ENCODE assay signal across 8 cellular contexts in genomic region chr22:20131593-20131855, GRCh38. TPM values are rescaled to one million over a fixed set of nuclear protein-coding genes. Genes with fewer than 3 reads are reported as not detected.
A peak's percentile ranks its signal among the peaks of the same experiment; 100 is the strongest.
DNase-seq lines count a peak whose midpoint lies in the region; ATAC-seq and TF ChIP-seq lines count a peak whose summit lies in the region.

ZDHHC8 (plus strand) TSS chr22:20131804; CDS start chr22:20131948, 144 bp downstream.

- no peaks in the 10 kb centered on the region for H3K9me3 Mint-ChIP-seq in activated T-helper 1 cell treated with anti-CD3 and anti-CD28 coated beads, Interleukin-12 subunit alpha, Interleukin-12 subunit beta, Interleukin-2, Interleukin-4 antibody, amounts not matched to agents 30 ng/mL and 10 ng/mL and 1 ng/mL, durations not matched to agents 14 hours and 24 hours and 36 hours

- H3K9me3 ChIP-seq in HUES6 (ENCODE audit: control insufficient read depth, insufficient read depth, low read depth, low read length) (no peaks in the 10 kb centered on the region), neutrophil (no peaks in the 10 kb centered on the region)

- peak within 1 kb of the TSS; percentile 78 for H3K4me3 ChIP-seq in HUES6 (ENCODE audit: low read depth, low read length)
- peak within 1 kb of the TSS; percentile 72 to 85 for H3K4me3 ChIP-seq in foreskin fibroblast (ENCODE audit: low read depth in 1 of 2, low read length in 2 of 2)
- H3K4me3 ChIP-seq in neutrophil (ENCODE audit: low read depth in 1 of 2, low read length in 1 of 2) = peak within 1 kb of the TSS; percentile 69 to 71

- H3K27ac ChIP-seq in HUES6 (ENCODE audit: low read depth, low read length) (no peak within 1 kb of the TSS), neutrophil (peak within 1 kb of the TSS; percentile 18)

- no peak for TF ChIP-seq CTCF in foreskin fibroblast (IDR thresholded peaks at IDR 0.05; ENCODE audit: low read depth, low read length)
- TF ChIP-seq CTCF in neutrophil (IDR thresholded peaks at IDR 0.05) = no peak

- peak within 1 kb of the TSS; percentile 78 for H3K4me3 Mint-ChIP-seq in activated T-helper 1 cell treated with anti-CD3 and anti-CD28 coated beads, Interleukin-12 subunit alpha, Interleukin-12 subunit beta, Interleukin-2, Interleukin-4 antibody, amounts not matched to agents 30 ng/mL and 10 ng/mL and 1 ng/mL, durations not matched to agents 14 hours and 24 hours and 36 hours

- H3K27me3 ChIP-seq in HUES6 (ENCODE audit: control insufficient read depth, insufficient read depth, low read length) (no peaks in the 10 kb centered on the region), neutrophil (peaks cover 37% of the 10 kb centered on the region)

- no peak for DNase-seq in activated T-helper 1 cell treated with anti-CD3 and anti-CD28 coated beads, Interleukin-12 subunit alpha, Interleukin-12 subunit beta, Interleukin-2, Interleukin-4 antibody, amounts not matched to agents 30 ng/mL and 10 ng/mL and 1 ng/mL, durations not matched to agents 14 hours and 24 hours and 36 hours (ENCODE audit: low spot score)
- DNase-seq in foreskin fibroblast (peak in 1 of 2 donors; percentile 65), H4 (ENCODE audit: low spot score) (no peak), NCI-H187 treated with DMSO at 0.1 percent for 48 hours (lab: John Stamatoyannopoulos, UW) (no peak), medulla oblongata (ENCODE audit: extremely low spot score) (no peak)

- peak; percentile 47 for ATAC-seq in GM19324 (IDR thresholded peaks at IDR 0.05; ENCODE audit: low FRiP score, unreplicated experiment)

- peaks cover 10% of the 10 kb centered on the region for H3K4me1 Mint-ChIP-seq in activated T-helper 1 cell treated with anti-CD3 and anti-CD28 coated beads, Interleukin-12 subunit alpha, Interleukin-12 subunit beta, Interleukin-2, Interleukin-4 antibody, amounts not matched to agents 30 ng/mL and 10 ng/mL and 1 ng/mL, durations not matched to agents 14 hours and 24 hours and 36 hours (ENCODE audit: low read depth)

- H3K4me1 ChIP-seq in HUES6 (ENCODE audit: control insufficient read depth, insufficient read depth, low read length) = peaks cover 5% of the 10 kb centered on the region
- peaks cover 8 to 19% of the 10 kb centered on the region in 2 experiments for H3K4me1 ChIP-seq in neutrophil (ENCODE audit: control insufficient read depth in 1 of 2, insufficient read depth in 1 of 2, low read depth in 1 of 2, low read length in 1 of 2)

- H3K27me3 Mint-ChIP-seq in activated T-helper 1 cell treated with anti-CD3 and anti-CD28 coated beads, Interleukin-12 subunit alpha, Interleukin-12 subunit beta, Interleukin-2, Interleukin-4 antibody, amounts not matched to agents 30 ng/mL and 10 ng/mL and 1 ng/mL, durations not matched to agents 14 hours and 24 hours and 36 hours (ENCODE audit: insufficient read depth) = no peaks in the 10 kb centered on the region

- H3K36me3 ChIP-seq in HUES6 (ENCODE audit: control insufficient read depth, insufficient read depth, low read length) = peaks cover 21% of the 10 kb centered on the region
- peaks cover 16% of the 10 kb centered on the region for H3K36me3 ChIP-seq in neutrophil

- H3K27ac Mint-ChIP-seq in activated T-helper 1 cell treated with anti-CD3 and anti-CD28 coated beads, Interleukin-12 subunit alpha, Interleukin-12 subunit beta, Interleukin-2, Interleukin-4 antibody, amounts not matched to agents 30 ng/mL and 10 ng/mL and 1 ng/mL, durations not matched to agents 14 hours and 24 hours and 36 hours = peak within 1 kb of the TSS; percentile 61

- peak within 1 kb of the TSS; percentile 60 for H3K9ac ChIP-seq in HUES6 (ENCODE audit: low read length)

- H3K36me3 Mint-ChIP-seq in activated T-helper 1 cell treated with anti-CD3 and anti-CD28 coated beads, Interleukin-12 subunit alpha, Interleukin-12 subunit beta, Interleukin-2, Interleukin-4 antibody, amounts not matched to agents 30 ng/mL and 10 ng/mL and 1 ng/mL, durations not matched to agents 14 hours and 24 hours and 36 hours (ENCODE audit: low read depth) = peaks cover 11% of the 10 kb centered on the region

- intact Hi-C loops in activated T-helper 1 cell treated with anti-CD3 and anti-CD28 coated beads, Interleukin-12 subunit alpha, Interleukin-12 subunit beta, Interleukin-2, Interleukin-4 antibody, amounts not matched to agents 30 ng/mL and 10 ng/mL and 1 ng/mL, durations not matched to agents 14 hours and 24 hours and 36 hours (cut with micrococcal nuclease) = loop anchor here (1.0 to 2.0 kb wide), 2 partner anchors 14 to 111 kb away; partner anchors contain the start of genes TANGO2 and TRMT2A

RNA-seq across cellular contexts. Expression of gene ZDHHC8, which starts in this region (rescaled TPM):
- total RNA-seq in activated T-helper 1 cell treated with anti-CD3 and anti-CD28 coated beads, Interleukin-12 subunit alpha, Interleukin-12 subunit beta, Interleukin-2, Interleukin-4 antibody, amounts not matched to agents 30 ng/mL and 10 ng/mL and 1 ng/mL, durations not matched to agents 14 hours and 24 hours and 36 hours = 83.9 and 92.3 TPM in 2 replicates
- total RNA-seq in H4 (2014; rRNA removed; shearing (Covaris generic)) = 4.3 and 6.9 TPM in 2 replicates

Comparison
In these comparisons a context has a peak if more than half of its experiments do, and no peak if none do; other contexts are left out.
1. RNA of gene ZDHHC8 (total RNA-seq): 83.9 to 92.3 TPM in activated T-helper 1 cell treated with anti-CD3 and anti-CD28 coated beads, Interleukin-12 subunit alpha, Interleukin-12 subunit beta, Interleukin-2, Interleukin-4 antibody, amounts not matched to agents 30 ng/mL and 10 ng/mL and 1 ng/mL, durations not matched to agents 14 hours and 24 hours and 36 hours; 4.3 to 6.9 TPM in H4; every median in the first group is over 10 times any median in the second.
2. Peak in every context shown above with its lines, with median percentiles within 50 percentile points of each other: H3K4me3 ChIP-seq.